ENCODE assay signal across 16 cellular contexts in the genomic region with DNA sequence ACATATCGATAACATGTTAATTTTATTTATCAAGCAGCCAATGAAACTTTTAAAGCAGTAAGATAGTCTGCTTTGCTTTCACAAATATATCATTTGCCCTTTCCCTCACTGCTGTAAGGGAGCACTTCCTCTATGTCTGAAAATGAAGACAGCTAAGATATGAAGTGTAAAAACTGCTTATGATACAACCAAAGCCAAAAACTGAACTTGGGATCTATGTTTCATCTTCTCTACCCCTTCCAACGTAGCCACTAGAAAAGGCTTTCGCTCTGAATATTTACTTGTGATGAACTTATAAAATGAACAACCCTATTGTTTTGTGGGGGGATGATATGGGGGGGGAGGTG.
DNase-seq lines count a peak whose midpoint lies in the region; ATAC-seq and TF ChIP-seq lines count a peak whose summit lies in the region.
"Had no signal": no experiment of that assay in that cellular context is flagged by ENCODE, and none has a peak within 500 bp of the region (broad histone marks: within the 10 kb centered on the region; RNA-seq: fewer than 3 reads in every experiment).

No MANE protein-coding gene starts in this region.

- H3K36me3 ChIP-seq in BLaER1 treated with 17β-estradiol and CSF1 and Interleukin-3, amounts not matched to agents 10 nM and 100 nM = peaks cover 24 to 85% (median 58%) of the 10 kb centered on the region in 11 experiments
- peaks cover 20% of the 10 kb centered on the region for H3K36me3 ChIP-seq in OCI-LY7 (ENCODE audit: insufficient read depth, low read length)

- no TSS peak for BruUV-seq in OCI-LY7 (replicated peaks; lab: Mats Ljungman, UMichigan)

- CTCF ChIA-PET in OCI-LY7 (lab: Charles Lee; ENCODE audit: unreplicated experiment) = interaction anchor here (0.7 kb wide), 1 partner anchor 116 kb away, joined by 3 read pairs; no protein-coding TSS in a partner anchor
- CTCF ChIA-PET in activated CD4-positive, alpha-beta T cell treated with anti-CD3 and anti-CD28 coated beads for 36 hours (lab: Charles Lee) = no interaction called here

- H3K27ac ChIP-seq in BLaER1 treated with 17β-estradiol and CSF1 and Interleukin-3, amounts not matched to agents 10 nM and 100 nM = no peak overlapping the region
- H3K27ac ChIP-seq in OCI-LY7 (ENCODE audit: low read depth, low read length, poor library complexity, severe bottlenecking) = peak overlapping the region; percentile 98

- H3K4me3 Mint-ChIP-seq in stimulated activated memory B cell treated with anti-CD40 and anti-IgM and Interleukin-4, amounts not matched to agents 10 μg/mL and 1 μg/mL and 100 μg/mL, for 72 hours = no peak overlapping the region
- no peak overlapping the region for H3K4me3 Mint-ChIP-seq in activated CD4-positive, alpha-beta T cell treated with anti-CD3 and anti-CD28 coated beads for 36 hours
- H3K4me3 Mint-ChIP-seq: CD14-positive monocyte; CD8-positive, alpha-beta memory T cell; GM23338 had no signal

- H3K36me3 Mint-ChIP-seq in stimulated activated memory B cell treated with anti-CD40 and anti-IgM and Interleukin-4, amounts not matched to agents 10 μg/mL and 1 μg/mL and 100 μg/mL, for 72 hours = peaks cover 13% of the 10 kb centered on the region
- H3K36me3 Mint-ChIP-seq in activated CD4-positive, alpha-beta T cell treated with anti-CD3 and anti-CD28 coated beads for 36 hours (ENCODE audit: low read depth) = no peaks in the 10 kb centered on the region
- H3K36me3 Mint-ChIP-seq: CD14-positive monocyte; CD8-positive, alpha-beta memory T cell had no signal

- no peak overlapping the region for H3K9ac ChIP-seq in BLaER1 treated with 17β-estradiol and CSF1 and Interleukin-3, amounts not matched to agents 10 nM and 100 nM

- POLR2A ChIA-PET in OCI-LY7 (lab: Charles Lee) = interaction anchor here (0.7 to 5.0 kb wide), 6 partner anchors 9 to 906 kb away, joined by 3 to 58 read pairs (median 6); no protein-coding TSS in a partner anchor
- POLR2A ChIA-PET in activated CD4-positive, alpha-beta T cell treated with anti-CD3 and anti-CD28 coated beads for 36 hours (lab: Charles Lee) = no interaction called here

- peaks cover 0 to 97% (median 77%) of the 10 kb centered on the region in 11 experiments; a peak in 15 of 22 replicates for H4K20me1 ChIP-seq in BLaER1 treated with 17β-estradiol and CSF1 and Interleukin-3, amounts not matched to agents 10 nM and 100 nM
- no peaks in the 10 kb centered on the region for H4K20me1 ChIP-seq in OCI-LY7 (ENCODE audit: insufficient read depth, low read length)

- H3K27me3 Mint-ChIP-seq in stimulated activated memory B cell treated with anti-CD40 and anti-IgM and Interleukin-4, amounts not matched to agents 10 μg/mL and 1 μg/mL and 100 μg/mL, for 72 hours = no peaks in the 10 kb centered on the region
- H3K27me3 Mint-ChIP-seq in activated CD4-positive, alpha-beta T cell treated with anti-CD3 and anti-CD28 coated beads for 36 hours = no peaks in the 10 kb centered on the region

- H3K79me2 ChIP-seq in OCI-LY7 (ENCODE audit: insufficient read depth, low read depth, low read length) = peaks cover 84% of the 10 kb centered on the region

- H3K27me3 ChIP-seq in BLaER1 treated with 17β-estradiol and CSF1 and Interleukin-3, amounts not matched to agents 10 nM and 100 nM = no peaks in the 10 kb centered on the region
- H3K27me3 ChIP-seq: BE2C had no signal

- TF ChIP-seq CTCF in OCI-LY7 (conservative IDR thresholded peaks at IDR 0.05; ENCODE audit: low read length) = no peak

- intact Hi-C loops in OCI-LY7 (cut with micrococcal nuclease; ENCODE audit: unreplicated experiment) = loop anchor here (1.0 to 2.0 kb wide), 3 partner anchors 24 to 141 kb away; partner anchors contain the start of gene TCF4
- intact Hi-C loops in activated CD4-positive, alpha-beta T cell treated with anti-CD3 and anti-CD28 coated beads for 36 hours (cut with DNase I, micrococcal nuclease) = no loop called here

- no peak overlapping the region; the same call in 1 of the 2 replicates for H2AFZ ChIP-seq in OCI-LY7 (ENCODE audit: low read length)
- H2AFZ ChIP-seq: GM23338 had no signal

- H3K4me1 ChIP-seq in BLaER1 treated with 17β-estradiol and CSF1 and Interleukin-3, amounts not matched to agents 10 nM and 100 nM = peaks cover 30 to 69% (median 44%) of the 10 kb centered on the region in 10 experiments
- H3K4me1 ChIP-seq in OCI-LY7 (ENCODE audit: insufficient read depth, low read length, poor library complexity, severe bottlenecking) = peaks cover 91% of the 10 kb centered on the region
- H3K4me1 ChIP-seq: BE2C, Caco-2 had no signal

- H3K9me3 ChIP-seq in BLaER1 treated with 17β-estradiol and CSF1 and Interleukin-3, amounts not matched to agents 10 nM and 100 nM (replicated peaks in 1 of 11) = peaks cover 12 to 41% (median 34%) of the 10 kb centered on the region in 11 experiments
- peaks cover 20% of the 10 kb centered on the region; the same call in 1 of the 2 replicates for H3K9me3 ChIP-seq in OCI-LY7 (ENCODE audit: low read length)
- H3K9me3 ChIP-seq: BE2C, Caco-2 had no signal

- peak overlapping the region in 6 of 11 experiments; percentile 20 to 45 (median 31); a peak in 7 of 22 replicates for H3K4me2 ChIP-seq in BLaER1 treated with 17β-estradiol and CSF1 and Interleukin-3, amounts not matched to agents 10 nM and 100 nM
- H3K4me2 ChIP-seq in OCI-LY7 (ENCODE audit: low read length) = peak overlapping the region; percentile 79
- H3K4me2 ChIP-seq: GM23338 had no signal

- ATAC-seq in HG02870 (IDR thresholded peaks at IDR 0.05; ENCODE audit: unreplicated experiment) (peak; percentile 42), GM19455 (IDR thresholded peaks at IDR 0.05; ENCODE audit: unreplicated experiment) (no peak)
- peak; percentile 51 for ATAC-seq in stimulated activated memory B cell treated with anti-CD40 and anti-IgM and Interleukin-4, amounts not matched to agents 10 μg/mL and 1 μg/mL and 100 μg/mL, for 72 hours
- no peak for ATAC-seq in activated CD4-positive, alpha-beta T cell treated with anti-CD3 and anti-CD28 coated beads for 36 hours
- ATAC-seq: GM23338 had no signal

- no peaks in the 10 kb centered on the region for H3K9me2 ChIP-seq in OCI-LY7 (ENCODE audit: insufficient read depth, low read length)

- peak; percentile 30 for DNase-seq in OCI-LY7 (ENCODE audit: low spot score)
- DNase-seq in activated CD4-positive, alpha-beta T cell treated with anti-CD3 and anti-CD28 coated beads for 36 hours = no peak
- DNase-seq in 8988T = no peak
- DNase-seq: BE2C; Caco-2; CD8-positive, alpha-beta memory T cell; DND-41; GF-D8; H7; IMR-90 had no signal

- H3K9me3 Mint-ChIP-seq in stimulated activated memory B cell treated with anti-CD40 and anti-IgM and Interleukin-4, amounts not matched to agents 10 μg/mL and 1 μg/mL and 100 μg/mL, for 72 hours = peaks cover 10% of the 10 kb centered on the region
- no peaks in the 10 kb centered on the region for H3K9me3 Mint-ChIP-seq in activated CD4-positive, alpha-beta T cell treated with anti-CD3 and anti-CD28 coated beads for 36 hours (ENCODE audit: low read depth)

- no peak overlapping the region for H3K4me3 ChIP-seq in BLaER1 treated with 17β-estradiol and CSF1 and Interleukin-3, amounts not matched to agents 10 nM and 100 nM
- H3K4me3 ChIP-seq in OCI-LY7 (ENCODE audit: low read depth, low read length, poor library complexity, severe bottlenecking) = peak overlapping the region; percentile 40
- H3K4me3 ChIP-seq: GM23338 had no signal

- no peak overlapping the region for H3K27ac Mint-ChIP-seq in stimulated activated memory B cell treated with anti-CD40 and anti-IgM and Interleukin-4, amounts not matched to agents 10 μg/mL and 1 μg/mL and 100 μg/mL, for 72 hours
- no peak overlapping the region for H3K27ac Mint-ChIP-seq in activated CD4-positive, alpha-beta T cell treated with anti-CD3 and anti-CD28 coated beads for 36 hours
- H3K27ac Mint-ChIP-seq: CD14-positive monocyte; CD8-positive, alpha-beta memory T cell; GM23338 had no signal

- peaks cover 12% of the 10 kb centered on the region for H3K4me1 Mint-ChIP-seq in stimulated activated memory B cell treated with anti-CD40 and anti-IgM and Interleukin-4, amounts not matched to agents 10 μg/mL and 1 μg/mL and 100 μg/mL, for 72 hours
- no peaks in the 10 kb centered on the region for H3K4me1 Mint-ChIP-seq in activated CD4-positive, alpha-beta T cell treated with anti-CD3 and anti-CD28 coated beads for 36 hours
- H3K4me1 Mint-ChIP-seq: CD14-positive monocyte; CD8-positive, alpha-beta memory T cell had no signal

Comparison
In these comparisons a context has a peak if more than half of its experiments do, and no peak if none do; other contexts are left out.
1. ATAC-seq: peak in HG02870 (single experiment) and stimulated activated memory B cell treated with anti-CD40 and anti-IgM and Interleukin-4, amounts not matched to agents 10 μg/mL and 1 μg/mL and 100 μg/mL, for 72 hours (single experiment); none in activated CD4-positive, alpha-beta T cell treated with anti-CD3 and anti-CD28 coated beads for 36 hours (single experiment) and GM19455 (single experiment).